1 cellular context compared by ENCODE assay signal in genomic region chr6:125906158-125906998, GRCh38.
A peak's percentile ranks its signal among the peaks of the same experiment; 100 is the strongest.
TF ChIP-seq lines count a peak whose summit lies in the region.

No MANE protein-coding gene starts in this region.

TF ChIP-seq in HepG2, 621 proteins besides CTCF, POLR2A, EP300 and RAD21 (continued from another document and continues in another):
- no peak for TF ChIP-seq MYPOP (CRISPR knock-in tag; IDR thresholded peaks at IDR 0.05)
- no peak for TF ChIP-seq RARG (CRISPR knock-in tag; IDR thresholded peaks at IDR 0.05; ENCODE audit: low read depth)
- no peak for TF ChIP-seq ZNF598 (CRISPR knock-in tag; IDR thresholded peaks at IDR 0.05; ENCODE audit: borderline replicate concordance)
- no peak for TF ChIP-seq E2F1 (CRISPR knock-in tag; IDR thresholded peaks at IDR 0.05)
- TF ChIP-seq ZBTB44 (CRISPR knock-in tag; IDR thresholded peaks at IDR 0.05) = no peak
- TF ChIP-seq ZSCAN31 (CRISPR knock-in tag; IDR thresholded peaks at IDR 0.05; ENCODE audit: low read depth) = no peak
- TF ChIP-seq HMG20A (CRISPR knock-in tag; IDR thresholded peaks at IDR 0.05; ENCODE audit: borderline replicate concordance) = no peak
- TF ChIP-seq ELF4 (CRISPR knock-in tag; IDR thresholded peaks at IDR 0.05; ENCODE audit: borderline replicate concordance) = no peak
- TF ChIP-seq HMGXB3 (CRISPR knock-in tag; IDR thresholded peaks at IDR 0.05; ENCODE audit: borderline replicate concordance) = no peak
- TF ChIP-seq WIZ (CRISPR knock-in tag; IDR thresholded peaks at IDR 0.05) = no peak
- TF ChIP-seq ZNF33A (CRISPR knock-in tag; IDR thresholded peaks at IDR 0.05; ENCODE audit: borderline replicate concordance) = no peak
- no peak for TF ChIP-seq SRY (CRISPR knock-in tag; IDR thresholded peaks at IDR 0.05)
- TF ChIP-seq SCMH1 (CRISPR knock-in tag; IDR thresholded peaks at IDR 0.05; ENCODE audit: borderline replicate concordance) = no peak
- no peak for TF ChIP-seq ZNF260 (CRISPR knock-in tag; IDR thresholded peaks at IDR 0.05; ENCODE audit: borderline replicate concordance, low read depth)
- TF ChIP-seq KAT8 (CRISPR knock-in tag; IDR thresholded peaks at IDR 0.05) = 0 out of 2 replicates have a peak, but pooled peaks have one; percentile 19
- 0 out of 2 replicates have a peak, but pooled peaks have one; percentile 26 for TF ChIP-seq HOXA5 (CRISPR knock-in tag; IDR thresholded peaks at IDR 0.05)
- no peak for TF ChIP-seq SMAD1 (CRISPR knock-in tag; IDR thresholded peaks at IDR 0.05; ENCODE audit: borderline replicate concordance, low read depth)
- 0 out of 2 replicates have a peak, but pooled peaks have one; percentile 18 for TF ChIP-seq ARID4A (CRISPR knock-in tag; IDR thresholded peaks at IDR 0.05; ENCODE audit: borderline replicate concordance)
- TF ChIP-seq NR2F2 (IDR thresholded peaks at IDR 0.05; ENCODE audit: borderline replicate concordance, low read depth) = no peak
- no peak for TF ChIP-seq RBFOX2 (IDR thresholded peaks at IDR 0.05; ENCODE audit: low read depth, low read length)
- TF ChIP-seq HIVEP1 (CRISPR knock-in tag; IDR thresholded peaks at IDR 0.05) = no peak
- no peak for TF ChIP-seq ATAD3A (CRISPR knock-in tag; IDR thresholded peaks at IDR 0.05)
- no peak for TF ChIP-seq HOXA9 (CRISPR knock-in tag; IDR thresholded peaks at IDR 0.05; ENCODE audit: borderline replicate concordance)
- peak; percentile 39; the same call in 1 of the 2 replicates for TF ChIP-seq ZMYM4 (CRISPR knock-in tag; IDR thresholded peaks at IDR 0.05)
- peak; percentile 27; the same call in 1 of the 2 replicates for TF ChIP-seq REPIN1 (CRISPR knock-in tag; IDR thresholded peaks at IDR 0.05; ENCODE audit: borderline replicate concordance, low read depth)
- TF ChIP-seq ZNF605 (CRISPR knock-in tag; IDR thresholded peaks at IDR 0.05) = no peak
- TF ChIP-seq TARDBP (CRISPR knock-in tag; IDR thresholded peaks at IDR 0.05) = 0 out of 2 replicates have a peak, but pooled peaks have one; percentile 35
- TF ChIP-seq SIX4 (CRISPR knock-in tag; IDR thresholded peaks at IDR 0.05) = no peak
- no peak for TF ChIP-seq HHEX (CRISPR knock-in tag; IDR thresholded peaks at IDR 0.05)
- TF ChIP-seq ZNF574 (CRISPR knock-in tag; IDR thresholded peaks at IDR 0.05) = no peak
- no peak for TF ChIP-seq PBX3 (CRISPR knock-in tag; IDR thresholded peaks at IDR 0.05; ENCODE audit: borderline replicate concordance)
- no peak for TF ChIP-seq GLMP (CRISPR knock-in tag; IDR thresholded peaks at IDR 0.05; ENCODE audit: borderline replicate concordance)
- no peak for TF ChIP-seq TBX3 (IDR thresholded peaks at IDR 0.05; ENCODE audit: borderline replicate concordance)
- TF ChIP-seq DRAP1 (CRISPR knock-in tag; IDR thresholded peaks at IDR 0.05) = no peak
- 0 out of 2 replicates have a peak, but pooled peaks have one; percentile 51 for TF ChIP-seq HOMEZ (CRISPR knock-in tag; IDR thresholded peaks at IDR 0.05; ENCODE audit: low read depth)
- no peak for TF ChIP-seq KDM1A (CRISPR knock-in tag; IDR thresholded peaks at IDR 0.05)
- TF ChIP-seq GMEB1 (CRISPR knock-in tag; IDR thresholded peaks at IDR 0.05; ENCODE audit: borderline replicate concordance) = 0 out of 2 replicates have a peak, but pooled peaks have one; percentile 23
